In genomic region chr16:19521471-19522368, GRCh38 we compare ENCODE assay signal across 8 cellular contexts. TPM values are rescaled to one million over a fixed set of nuclear protein-coding genes. Genes with fewer than 3 reads are reported as not detected.
DNase-seq lines count a peak whose midpoint lies in the region; ATAC-seq and TF ChIP-seq lines count a peak whose summit lies in the region.

A gene with protein sequence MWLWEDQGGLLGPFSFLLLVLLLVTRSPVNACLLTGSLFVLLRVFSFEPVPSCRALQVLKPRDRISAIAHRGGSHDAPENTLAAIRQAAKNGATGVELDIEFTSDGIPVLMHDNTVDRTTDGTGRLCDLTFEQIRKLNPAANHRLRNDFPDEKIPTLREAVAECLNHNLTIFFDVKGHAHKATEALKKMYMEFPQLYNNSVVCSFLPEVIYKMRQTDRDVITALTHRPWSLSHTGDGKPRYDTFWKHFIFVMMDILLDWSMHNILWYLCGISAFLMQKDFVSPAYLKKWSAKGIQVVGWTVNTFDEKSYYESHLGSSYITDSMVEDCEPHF (minus strand): TSS chr16:19522098. CDS start chr16:19521964, 134 bp downstream.

- H3K9me3 ChIP-seq in DOHH2 (ENCODE audit: control insufficient read depth, insufficient read depth, low read length) (no peaks in the 10 kb centered on the region), KOPT-K1 (ENCODE audit: insufficient read depth, low read length, poor library complexity, severe bottlenecking) (no peaks in the 10 kb centered on the region), Peyer's patch (no peaks in the 10 kb centered on the region)
- H3K9me3 ChIP-seq in naive thymus-derived CD4-positive, alpha-beta T cell (ENCODE audit: control insufficient read depth in 2 of 3, low read length in 3 of 3), result no peaks in the 10 kb centered on the region

- CTCF ChIA-PET in naive thymus-derived CD4-positive, alpha-beta T cell (lab: Charles Lee), result interaction anchor here (1.0 kb wide), 1 partner anchor 34 kb away, joined by 3 read pairs; the partner anchor contains the start of gene VPS35L

- intact Hi-C loops in activated T-helper 1 cell treated with anti-CD3 and anti-CD28 coated beads, Interleukin-12 subunit alpha, Interleukin-12 subunit beta, Interleukin-2, Interleukin-4 antibody, amounts not matched to agents 30 ng/mL and 10 ng/mL and 1 ng/mL, durations not matched to agents 14 hours and 24 hours and 36 hours (cut with micrococcal nuclease), result loop anchor here (1.0 to 5.0 kb wide), 7 partner anchors 139 to 1220 kb away; partner anchors contain the start of genes RPS15A, SYT17 and THUMPD1
- intact Hi-C loops in naive thymus-derived CD4-positive, alpha-beta T cell (cut with micrococcal nuclease), result loop anchor here (1.0 to 10.0 kb wide), 7 partner anchors 13 to 1983 kb away; partner anchors contain the start of genes ARL6IP1 (in 1 of the 2), IQCK (in 1 of the 2), KNOP1 (in 1 of the 2) and SMG1 (in 1 of the 2)

- peak within 1 kb of the TSS; percentile 91 for H3K4me3 Mint-ChIP-seq in activated T-helper 1 cell treated with anti-CD3 and anti-CD28 coated beads, Interleukin-12 subunit alpha, Interleukin-12 subunit beta, Interleukin-2, Interleukin-4 antibody, amounts not matched to agents 30 ng/mL and 10 ng/mL and 1 ng/mL, durations not matched to agents 14 hours and 24 hours and 36 hours
- peak within 1 kb of the TSS; percentile 86 to 99 (median 95) for H3K4me3 Mint-ChIP-seq in naive thymus-derived CD4-positive, alpha-beta T cell
- H3K4me3 Mint-ChIP-seq in stimulated activated naive B cell treated with anti-CD40 and anti-IgM and Interleukin-4, amounts not matched to agents 10 μg/mL and 1 μg/mL and 100 μg/mL, for 72 hours, result peak within 1 kb of the TSS; percentile 84 to 96

- peaks cover 75% of the 10 kb centered on the region for H3K79me2 ChIP-seq in DOHH2 (ENCODE audit: control insufficient read depth, low read length)

- no peaks in the 10 kb centered on the region for H3K9me2 ChIP-seq in DOHH2 (replicated peaks; ENCODE audit: control insufficient read depth, low read length)

- peaks cover 15% of the 10 kb centered on the region for H3K36me3 Mint-ChIP-seq in activated T-helper 1 cell treated with anti-CD3 and anti-CD28 coated beads, Interleukin-12 subunit alpha, Interleukin-12 subunit beta, Interleukin-2, Interleukin-4 antibody, amounts not matched to agents 30 ng/mL and 10 ng/mL and 1 ng/mL, durations not matched to agents 14 hours and 24 hours and 36 hours (ENCODE audit: low read depth)
- H3K36me3 Mint-ChIP-seq in naive thymus-derived CD4-positive, alpha-beta T cell, result peaks cover 0 to 15% (median 7%) of the 10 kb centered on the region in 5 donors
- H3K36me3 Mint-ChIP-seq in stimulated activated naive B cell treated with anti-CD40 and anti-IgM and Interleukin-4, amounts not matched to agents 10 μg/mL and 1 μg/mL and 100 μg/mL, for 72 hours, result peaks cover 13 to 15% of the 10 kb centered on the region in 2 donors

- POLR2A ChIA-PET in naive thymus-derived CD4-positive, alpha-beta T cell (lab: Charles Lee), result interaction anchor here (0.7 to 1.2 kb wide), 2 partner anchors 32 to 34 kb away, joined by 3 to 4 read pairs; partner anchors contain the start of gene VPS35L

- H3K36me3 ChIP-seq in DOHH2 (ENCODE audit: control insufficient read depth, low read length) (peaks cover 39% of the 10 kb centered on the region), KOPT-K1 (ENCODE audit: insufficient read depth, low read length) (peaks cover 13% of the 10 kb centered on the region), Peyer's patch (peaks cover 0 to 2% (median 0%) of the 10 kb centered on the region in 3 donors)
- peaks cover 0 to 17% (median 0%) of the 10 kb centered on the region in 3 experiments for H3K36me3 ChIP-seq in naive thymus-derived CD4-positive, alpha-beta T cell (ENCODE audit: control insufficient read depth in 2 of 3, insufficient read depth in 3 of 3, low read length in 3 of 3)

- H3K27ac Mint-ChIP-seq in activated T-helper 1 cell treated with anti-CD3 and anti-CD28 coated beads, Interleukin-12 subunit alpha, Interleukin-12 subunit beta, Interleukin-2, Interleukin-4 antibody, amounts not matched to agents 30 ng/mL and 10 ng/mL and 1 ng/mL, durations not matched to agents 14 hours and 24 hours and 36 hours, result peak within 1 kb of the TSS; percentile 91
- peak within 1 kb of the TSS; percentile 72 to 95 (median 88) for H3K27ac Mint-ChIP-seq in naive thymus-derived CD4-positive, alpha-beta T cell
- peak within 1 kb of the TSS; percentile 95 for H3K27ac Mint-ChIP-seq in stimulated activated naive B cell treated with anti-CD40 and anti-IgM and Interleukin-4, amounts not matched to agents 10 μg/mL and 1 μg/mL and 100 μg/mL, for 72 hours

- H3K4me3 ChIP-seq in DOHH2 (ENCODE audit: low read length), result peak within 1 kb of the TSS; percentile 97
- peak within 1 kb of the TSS; percentile 75 to 90 (median 81) for H3K4me3 ChIP-seq in Peyer's patch
- peak within 1 kb of the TSS; percentile 88 for H3K4me3 ChIP-seq in naive thymus-derived CD4-positive, alpha-beta T cell (ENCODE audit: low read length)

- ATAC-seq in GM21786 (IDR thresholded peaks at IDR 0.05; ENCODE audit: unreplicated experiment), result peak; percentile 75
- peak; percentile 88 for ATAC-seq in naive thymus-derived CD4-positive, alpha-beta T cell
- peak; percentile 76 for ATAC-seq in stimulated activated naive B cell treated with anti-CD40 and anti-IgM and Interleukin-4, amounts not matched to agents 10 μg/mL and 1 μg/mL and 100 μg/mL, for 72 hours (replicated peaks)

- H3F3A ChIP-seq in DOHH2 (ENCODE audit: control insufficient read depth, insufficient read depth), result peaks cover 7% of the 10 kb centered on the region

- peak within 1 kb of the TSS; percentile 94 for H3K4me2 ChIP-seq in DOHH2 (ENCODE audit: low read length)

- no peaks in the 10 kb centered on the region for H3K27me3 Mint-ChIP-seq in activated T-helper 1 cell treated with anti-CD3 and anti-CD28 coated beads, Interleukin-12 subunit alpha, Interleukin-12 subunit beta, Interleukin-2, Interleukin-4 antibody, amounts not matched to agents 30 ng/mL and 10 ng/mL and 1 ng/mL, durations not matched to agents 14 hours and 24 hours and 36 hours (ENCODE audit: insufficient read depth)
- no peaks in the 10 kb centered on the region for H3K27me3 Mint-ChIP-seq in naive thymus-derived CD4-positive, alpha-beta T cell
- H3K27me3 Mint-ChIP-seq in stimulated activated naive B cell treated with anti-CD40 and anti-IgM and Interleukin-4, amounts not matched to agents 10 μg/mL and 1 μg/mL and 100 μg/mL, for 72 hours, result no peaks in the 10 kb centered on the region

- H3K27ac ChIP-seq in DOHH2 (ENCODE audit: low read depth, low read length), result peak within 1 kb of the TSS; percentile 46
- peak within 1 kb of the TSS; percentile 74 for H3K27ac ChIP-seq in KOPT-K1 (ENCODE audit: low read depth, low read length, poor library complexity, severe bottlenecking)
- peak within 1 kb of the TSS; percentile 86 to 93 (median 86) for H3K27ac ChIP-seq in Peyer's patch
- H3K27ac ChIP-seq in naive thymus-derived CD4-positive, alpha-beta T cell (ENCODE audit: low read depth, low read length), result peak within 1 kb of the TSS; percentile 82

- H4K20me1 ChIP-seq in DOHH2 (ENCODE audit: control insufficient read depth, insufficient read depth, low read depth, low read length), result no peaks in the 10 kb centered on the region; the same call in 1 of the 2 replicates

- TF ChIP-seq POLR2A in Peyer's patch (IDR thresholded peaks at IDR 0.05), result peak; percentile 82 to 91

- TF ChIP-seq CTCF in DOHH2 (IDR thresholded peaks at IDR 0.05; ENCODE audit: low read depth, low read length, poor library complexity, severe bottlenecking) (peak; percentile 41), Peyer's patch (IDR thresholded peaks at IDR 0.05) (peak in 4 of 6 experiments; percentile 17 to 33 (median 27))

- DNase-seq in Peyer's patch (peak; percentile 96 to 98 (median 97)), fibroblast of gingiva (ENCODE audit: low read depth) (peak; percentile 85)
- peak; percentile 91 for DNase-seq in activated T-helper 1 cell treated with anti-CD3 and anti-CD28 coated beads, Interleukin-12 subunit alpha, Interleukin-12 subunit beta, Interleukin-2, Interleukin-4 antibody, amounts not matched to agents 30 ng/mL and 10 ng/mL and 1 ng/mL, durations not matched to agents 14 hours and 24 hours and 36 hours (ENCODE audit: low spot score)
- peak; percentile 82 to 95 (median 89) for DNase-seq in naive thymus-derived CD4-positive, alpha-beta T cell
- peak; percentile 88 for DNase-seq in stimulated activated naive B cell treated with anti-CD40 and anti-IgM and Interleukin-4, amounts not matched to agents 10 μg/mL and 1 μg/mL and 100 μg/mL, for 72 hours

- H3K27me3 ChIP-seq in DOHH2 (ENCODE audit: control insufficient read depth, low read length), result no peaks in the 10 kb centered on the region
- H3K27me3 ChIP-seq in Peyer's patch, result no peaks in the 10 kb centered on the region
- H3K27me3 ChIP-seq in naive thymus-derived CD4-positive, alpha-beta T cell (ENCODE audit: control insufficient read depth in 2 of 2, insufficient read depth in 2 of 2, low read length in 2 of 2), result no peaks in the 10 kb centered on the region

- no peaks in the 10 kb centered on the region for H3K9me3 Mint-ChIP-seq in activated T-helper 1 cell treated with anti-CD3 and anti-CD28 coated beads, Interleukin-12 subunit alpha, Interleukin-12 subunit beta, Interleukin-2, Interleukin-4 antibody, amounts not matched to agents 30 ng/mL and 10 ng/mL and 1 ng/mL, durations not matched to agents 14 hours and 24 hours and 36 hours
- H3K9me3 Mint-ChIP-seq in naive thymus-derived CD4-positive, alpha-beta T cell, result no peaks in the 10 kb centered on the region
- no peaks in the 10 kb centered on the region for H3K9me3 Mint-ChIP-seq in stimulated activated naive B cell treated with anti-CD40 and anti-IgM and Interleukin-4, amounts not matched to agents 10 μg/mL and 1 μg/mL and 100 μg/mL, for 72 hours

- H3K4me1 Mint-ChIP-seq in activated T-helper 1 cell treated with anti-CD3 and anti-CD28 coated beads, Interleukin-12 subunit alpha, Interleukin-12 subunit beta, Interleukin-2, Interleukin-4 antibody, amounts not matched to agents 30 ng/mL and 10 ng/mL and 1 ng/mL, durations not matched to agents 14 hours and 24 hours and 36 hours (ENCODE audit: low read depth), result peaks cover 56% of the 10 kb centered on the region
- H3K4me1 Mint-ChIP-seq in naive thymus-derived CD4-positive, alpha-beta T cell, result peaks cover 48 to 74% (median 63%) of the 10 kb centered on the region in 7 donors
- peaks cover 24 to 48% of the 10 kb centered on the region in 2 donors for H3K4me1 Mint-ChIP-seq in stimulated activated naive B cell treated with anti-CD40 and anti-IgM and Interleukin-4, amounts not matched to agents 10 μg/mL and 1 μg/mL and 100 μg/mL, for 72 hours

- H3K4me1 ChIP-seq in DOHH2 (ENCODE audit: control insufficient read depth, low read length) (peaks cover 56% of the 10 kb centered on the region), Peyer's patch (peaks cover 3 to 60% (median 5%) of the 10 kb centered on the region in 4 donors)
- H3K4me1 ChIP-seq in naive thymus-derived CD4-positive, alpha-beta T cell (ENCODE audit: control insufficient read depth in 2 of 2, insufficient read depth in 2 of 2, low read length in 2 of 2), result peaks cover 15 to 31% of the 10 kb centered on the region in 2 donors

RNA-seq across cellular contexts. Expression of the gene that starts here (rescaled TPM):
- total RNA-seq in Peyer's patch, result 10 to 100 TPM; 39.6 to 82.8 (median 59.4) TPM
- 24.1 and 29.5 TPM in 2 replicates for total RNA-seq in activated T-helper 1 cell treated with anti-CD3 and anti-CD28 coated beads, Interleukin-12 subunit alpha, Interleukin-12 subunit beta, Interleukin-2, Interleukin-4 antibody, amounts not matched to agents 30 ng/mL and 10 ng/mL and 1 ng/mL, durations not matched to agents 14 hours and 24 hours and 36 hours
- 10 to 100 TPM; 16.6 to 27.6 (median 18.8) TPM for total RNA-seq in naive thymus-derived CD4-positive, alpha-beta T cell
- polyA plus RNA-seq in naive thymus-derived CD4-positive, alpha-beta T cell, result 10 to 100 TPM; 21.1 to 25.7 TPM

Comparison
In these comparisons a context has a peak if more than half of its experiments do, and no peak if none do; other contexts are left out.
1. Peak in every context shown above with its lines: DNase-seq, ATAC-seq, H3K4me3 ChIP-seq and H3K27ac ChIP-seq.